In the genomic region with DNA sequence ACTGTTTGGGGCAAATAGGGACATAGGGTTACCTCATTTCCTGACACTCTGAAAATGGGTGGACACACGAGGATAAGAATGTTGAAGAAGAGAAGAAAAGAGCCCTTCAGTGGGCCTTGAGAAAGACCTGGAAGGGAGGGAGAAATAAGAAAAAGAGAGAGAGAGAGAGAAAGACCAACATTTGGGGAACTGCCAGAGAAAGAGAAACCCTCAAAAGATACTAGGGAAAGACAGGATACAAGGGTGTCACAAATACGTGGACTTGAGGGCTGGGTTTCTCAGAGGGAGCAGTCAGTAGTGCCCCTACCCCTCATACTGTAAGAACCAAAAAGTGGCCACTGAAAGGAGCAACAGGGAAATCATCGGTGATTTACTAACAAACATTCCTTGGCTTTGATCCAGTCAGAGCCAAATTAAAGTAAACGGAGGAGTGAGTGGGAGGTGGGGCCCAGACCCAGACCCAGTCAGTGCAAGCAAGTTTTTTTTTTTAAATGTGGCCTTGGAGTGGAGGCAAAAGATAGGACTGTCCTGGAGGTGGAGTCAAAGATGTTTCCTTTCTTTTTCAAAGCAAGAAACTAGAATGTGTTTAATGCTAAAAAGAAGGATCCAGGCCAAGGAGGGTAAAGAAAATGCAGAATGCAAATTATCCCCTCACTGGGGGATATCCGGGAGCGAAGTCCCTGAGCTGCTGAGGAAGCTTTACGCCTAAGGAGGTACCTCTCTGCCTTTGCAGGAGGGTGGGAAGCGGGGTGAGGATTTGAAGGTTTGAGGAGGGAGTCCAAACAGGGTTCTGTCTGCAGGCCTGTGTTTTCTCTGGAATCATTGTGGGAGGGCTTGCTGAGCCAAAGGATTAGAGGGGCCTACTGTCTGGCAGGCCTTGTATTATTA, we compare ENCODE assay signal across 9 cellular contexts.
DNase-seq lines count a peak whose midpoint lies in the region; ATAC-seq, FAIRE-seq and TF ChIP-seq lines count a peak whose summit lies in the region.
"Had no signal": no experiment of that assay in that cellular context is flagged by ENCODE, and none has a peak within 500 bp of the region (broad histone marks: within the 10 kb centered on the region; RNA-seq: fewer than 3 reads in every experiment).

No MANE protein-coding gene starts in this region.

- ATAC-seq in HG03460 (IDR thresholded peaks at IDR 0.05; ENCODE audit: unreplicated experiment), result no peak

- 0 out of 2 replicates have a peak overlapping the region, but pooled peaks have one; percentile 15 for H3K9ac ChIP-seq in ES-I3 (ENCODE audit: low read depth, low read length)

- TF ChIP-seq CTCF in neutrophil (IDR thresholded peaks at IDR 0.05), result no peak

- intact Hi-C loops in posterior vena cava (cut with DNase I), result no loop called here

- H3K36me3 ChIP-seq in ES-I3 (ENCODE audit: insufficient read depth, low read length) (no peaks in the 10 kb centered on the region), neutrophil (no peaks in the 10 kb centered on the region)

- H3K4me3 ChIP-seq in neutrophil (ENCODE audit: low read depth in 1 of 2, low read length in 1 of 2), result no peak overlapping the region

- H3K27ac ChIP-seq in neutrophil, result peak overlapping the region; percentile 33

- H3K27me3 ChIP-seq in neutrophil, result no peaks in the 10 kb centered on the region

- no peak for TF ChIP-seq POLR2A in erythroblast (IDR thresholded peaks at IDR 0.05; ENCODE audit: low read length)

- DNase-seq in OCI-M1 (lab: John Stamatoyannopoulos, UW), result peak; percentile 73
- peak; percentile 31 to 33 for DNase-seq in erythroblast (lab: John Stamatoyannopoulos, UW)
- DNase-seq in hepatic stellate cell (ENCODE audit: low spot score), result no peak
- no peak for DNase-seq in posterior vena cava (ENCODE audit: low spot score)
- no peak for DNase-seq in frontal cortex (ENCODE audit: low spot score in 2 of 2)
- DNase-seq: NCI-H2171 treated with DMSO at 0.1 percent for 48 hours had no signal

- H3K9me3 ChIP-seq in ES-I3 (ENCODE audit: control insufficient read depth, insufficient read depth, low read length) (no peaks in the 10 kb centered on the region), neutrophil (no peaks in the 10 kb centered on the region)

- no peak for FAIRE-seq in frontal cortex (lab: Jason Lieb, UNC)

- H3K4me1 ChIP-seq in ES-I3 (ENCODE audit: insufficient read depth, low read length) (peaks cover 26% of the 10 kb centered on the region), neutrophil (ENCODE audit: control insufficient read depth in 1 of 2, insufficient read depth in 1 of 2, low read depth in 1 of 2, low read length in 1 of 2) (peaks cover 4 to 14% of the 10 kb centered on the region in 2 experiments)

Comparison
In these comparisons a context has a peak if more than half of its experiments do, and no peak if none do; other contexts are left out.
1. DNase-seq: peak in OCI-M1 (single experiment) and erythroblast (2 of 2); none in hepatic stellate cell (single experiment), posterior vena cava (single experiment) and frontal cortex (0 of 2).